ENCODE assay signal across 1 cellular context in the genomic region with DNA sequence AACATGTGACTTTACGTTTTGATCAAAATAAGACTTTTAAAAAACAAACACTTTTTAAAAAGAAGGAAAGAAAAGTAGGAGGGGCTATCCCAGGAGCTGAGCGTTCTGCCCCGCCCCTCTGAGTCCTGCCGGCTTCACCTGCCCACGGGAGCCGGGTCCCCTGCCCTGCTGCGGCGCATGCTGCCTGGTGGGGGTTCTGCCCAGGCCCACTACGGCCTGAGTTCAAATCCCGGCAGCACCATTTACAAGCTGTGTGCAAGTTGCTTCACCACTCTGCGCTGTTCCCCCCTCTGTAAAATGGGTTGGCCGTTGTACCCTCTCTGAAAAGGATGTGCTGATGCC.
TF ChIP-seq lines count a peak whose summit lies in the region.

No MANE protein-coding gene starts in this region.

TF ChIP-seq in HepG2, 621 proteins besides CTCF, POLR2A, EP300 and RAD21 (continued from another document and continues in another):
- TF ChIP-seq KDM1A (CRISPR knock-in tag; IDR thresholded peaks at IDR 0.05) (no peak; the same call in 1 of the 2 replicates), SMYD3 (CRISPR knock-in tag; IDR thresholded peaks at IDR 0.05) (no peak), KDM4B (CRISPR knock-in tag; IDR thresholded peaks at IDR 0.05) (no peak), ZSCAN12 (CRISPR knock-in tag; IDR thresholded peaks at IDR 0.05) (0 out of 2 replicates have a peak, but pooled peaks have one; percentile 26), ZFY (CRISPR knock-in tag; IDR thresholded peaks at IDR 0.05) (peak; percentile 3; the same call in 1 of the 2 replicates), ATF7 (IDR thresholded peaks at IDR 0.05) (no peak), ATF7 (CRISPR knock-in tag; IDR thresholded peaks at IDR 0.05) (no peak), ZNF101 (CRISPR knock-in tag; IDR thresholded peaks at IDR 0.05; ENCODE audit: borderline replicate concordance, low read depth) (no peak), ZNF546 (CRISPR knock-in tag; conservative IDR thresholded peaks at IDR 0.05) (no peak), ZNF10 (CRISPR knock-in tag; IDR thresholded peaks at IDR 0.05; ENCODE audit: borderline replicate concordance, low read depth) (no peak), ZNF180 (CRISPR knock-in tag; IDR thresholded peaks at IDR 0.05; ENCODE audit: borderline replicate concordance, low read depth) (no peak), FOXP1 (IDR thresholded peaks at IDR 0.05) (no peak), FOXP1 (CRISPR knock-in tag; IDR thresholded peaks at IDR 0.05) (no peak), KDM2A (CRISPR knock-in tag; IDR thresholded peaks at IDR 0.05; ENCODE audit: borderline replicate concordance, low read depth) (no peak), ZFP36 (IDR thresholded peaks at IDR 0.05; ENCODE audit: borderline replicate concordance, low read depth, low read length, partially characterized antibody) (no peak), ZNF772 (CRISPR knock-in tag; IDR thresholded peaks at IDR 0.05) (no peak), GATAD1 (CRISPR knock-in tag; IDR thresholded peaks at IDR 0.05) (no peak), ZNF207 (IDR thresholded peaks at IDR 0.05; ENCODE audit: borderline replicate concordance) (no peak), ZNF549 (CRISPR knock-in tag; IDR thresholded peaks at IDR 0.05) (0 out of 2 replicates have a peak, but pooled peaks have one; percentile 31), HNRNPH1 (optimal IDR thresholded peaks at IDR 0.05; ENCODE audit: low read depth, low read length) (no peak), SOX5 (CRISPR knock-in tag; IDR thresholded peaks at IDR 0.05; ENCODE audit: borderline replicate concordance) (no peak), CEBPG (CRISPR knock-in tag; IDR thresholded peaks at IDR 0.05) (no peak), MAFF (IDR thresholded peaks at IDR 0.05; ENCODE audit: low read depth, low read length) (no peak), U2AF2 (IDR thresholded peaks at IDR 0.05; ENCODE audit: low read depth, low read length) (no peak), ZNF264 (CRISPR knock-in tag; IDR thresholded peaks at IDR 0.05) (peak; percentile 37; the same call in 1 of the 2 replicates), SPEN (CRISPR knock-in tag; IDR thresholded peaks at IDR 0.05; ENCODE audit: low read depth) (peak; percentile 3; the same call in 1 of the 2 replicates), ZBTB42 (CRISPR knock-in tag; IDR thresholded peaks at IDR 0.05) (no peak), TBX3 (IDR thresholded peaks at IDR 0.05; ENCODE audit: borderline replicate concordance) (no peak), MED13 (CRISPR knock-in tag; IDR thresholded peaks at IDR 0.05) (peak; percentile 27; the same call in 1 of the 2 replicates), ZFP37 (CRISPR knock-in tag; IDR thresholded peaks at IDR 0.05; ENCODE audit: borderline replicate concordance) (peak; percentile 29; the same call in 1 of the 2 replicates), ZNF256 (CRISPR knock-in tag; conservative IDR thresholded peaks at IDR 0.05) (0 out of 2 replicates have a peak, but pooled peaks have one; percentile 27), SAP130 (CRISPR knock-in tag; IDR thresholded peaks at IDR 0.05; ENCODE audit: low read depth) (peak; percentile 30; the same call in 1 of the 2 replicates), ZNF33A (CRISPR knock-in tag; IDR thresholded peaks at IDR 0.05; ENCODE audit: borderline replicate concordance) (0 out of 2 replicates have a peak, but pooled peaks have one; percentile 26), HOXD1 (CRISPR knock-in tag; IDR thresholded peaks at IDR 0.05) (peak; percentile 50; the same call in 1 of the 2 replicates), KDM5B (CRISPR knock-in tag; IDR thresholded peaks at IDR 0.05; ENCODE audit: borderline replicate concordance) (no peak), HOXA3 (CRISPR knock-in tag; IDR thresholded peaks at IDR 0.05) (peak; percentile 5; the same call in 1 of the 2 replicates), ZNF709 (CRISPR knock-in tag; IDR thresholded peaks at IDR 0.05) (peak; percentile 57; the same call in 1 of the 2 replicates), BRD4 (CRISPR knock-in tag; IDR thresholded peaks at IDR 0.05) (no peak; the same call in 1 of the 2 replicates), HOXA5 (CRISPR knock-in tag; IDR thresholded peaks at IDR 0.05) (0 out of 2 replicates have a peak, but pooled peaks have one; percentile 13), ZNF124 (CRISPR knock-in tag; IDR thresholded peaks at IDR 0.05) (no peak), MBNL3 (CRISPR knock-in tag; conservative IDR thresholded peaks at IDR 0.05) (no peak), ZNF557 (CRISPR knock-in tag; IDR thresholded peaks at IDR 0.05) (0 out of 2 replicates have a peak, but pooled peaks have one; percentile 25), ZNF432 (CRISPR knock-in tag; IDR thresholded peaks at IDR 0.05; ENCODE audit: borderline replicate concordance) (no peak), ZFP36L2 (CRISPR knock-in tag; IDR thresholded peaks at IDR 0.05) (0 out of 2 replicates have a peak, but pooled peaks have one; percentile 9), HDAC2 (CRISPR knock-in tag; IDR thresholded peaks at IDR 0.05) (peak; percentile 13; the same call in 1 of the 2 replicates), ZNF205 (CRISPR knock-in tag; IDR thresholded peaks at IDR 0.05) (no peak), ZNF891 (CRISPR knock-in tag; IDR thresholded peaks at IDR 0.05) (no peak), MAF1 (CRISPR knock-in tag; IDR thresholded peaks at IDR 0.05; ENCODE audit: borderline replicate concordance) (0 out of 2 replicates have a peak, but pooled peaks have one; percentile 23), RARG (CRISPR knock-in tag; IDR thresholded peaks at IDR 0.05; ENCODE audit: low read depth) (0 out of 2 replicates have a peak, but pooled peaks have one; percentile 46), ZNF644 (CRISPR knock-in tag; IDR thresholded peaks at IDR 0.05; ENCODE audit: low read depth) (no peak), ZSCAN20 (CRISPR knock-in tag; IDR thresholded peaks at IDR 0.05; ENCODE audit: borderline replicate concordance) (no peak), PRPF4 (IDR thresholded peaks at IDR 0.05; ENCODE audit: low read depth, low read length, poor library complexity, severe bottlenecking) (no peak)
- TF ChIP-seq, protein P1, sequence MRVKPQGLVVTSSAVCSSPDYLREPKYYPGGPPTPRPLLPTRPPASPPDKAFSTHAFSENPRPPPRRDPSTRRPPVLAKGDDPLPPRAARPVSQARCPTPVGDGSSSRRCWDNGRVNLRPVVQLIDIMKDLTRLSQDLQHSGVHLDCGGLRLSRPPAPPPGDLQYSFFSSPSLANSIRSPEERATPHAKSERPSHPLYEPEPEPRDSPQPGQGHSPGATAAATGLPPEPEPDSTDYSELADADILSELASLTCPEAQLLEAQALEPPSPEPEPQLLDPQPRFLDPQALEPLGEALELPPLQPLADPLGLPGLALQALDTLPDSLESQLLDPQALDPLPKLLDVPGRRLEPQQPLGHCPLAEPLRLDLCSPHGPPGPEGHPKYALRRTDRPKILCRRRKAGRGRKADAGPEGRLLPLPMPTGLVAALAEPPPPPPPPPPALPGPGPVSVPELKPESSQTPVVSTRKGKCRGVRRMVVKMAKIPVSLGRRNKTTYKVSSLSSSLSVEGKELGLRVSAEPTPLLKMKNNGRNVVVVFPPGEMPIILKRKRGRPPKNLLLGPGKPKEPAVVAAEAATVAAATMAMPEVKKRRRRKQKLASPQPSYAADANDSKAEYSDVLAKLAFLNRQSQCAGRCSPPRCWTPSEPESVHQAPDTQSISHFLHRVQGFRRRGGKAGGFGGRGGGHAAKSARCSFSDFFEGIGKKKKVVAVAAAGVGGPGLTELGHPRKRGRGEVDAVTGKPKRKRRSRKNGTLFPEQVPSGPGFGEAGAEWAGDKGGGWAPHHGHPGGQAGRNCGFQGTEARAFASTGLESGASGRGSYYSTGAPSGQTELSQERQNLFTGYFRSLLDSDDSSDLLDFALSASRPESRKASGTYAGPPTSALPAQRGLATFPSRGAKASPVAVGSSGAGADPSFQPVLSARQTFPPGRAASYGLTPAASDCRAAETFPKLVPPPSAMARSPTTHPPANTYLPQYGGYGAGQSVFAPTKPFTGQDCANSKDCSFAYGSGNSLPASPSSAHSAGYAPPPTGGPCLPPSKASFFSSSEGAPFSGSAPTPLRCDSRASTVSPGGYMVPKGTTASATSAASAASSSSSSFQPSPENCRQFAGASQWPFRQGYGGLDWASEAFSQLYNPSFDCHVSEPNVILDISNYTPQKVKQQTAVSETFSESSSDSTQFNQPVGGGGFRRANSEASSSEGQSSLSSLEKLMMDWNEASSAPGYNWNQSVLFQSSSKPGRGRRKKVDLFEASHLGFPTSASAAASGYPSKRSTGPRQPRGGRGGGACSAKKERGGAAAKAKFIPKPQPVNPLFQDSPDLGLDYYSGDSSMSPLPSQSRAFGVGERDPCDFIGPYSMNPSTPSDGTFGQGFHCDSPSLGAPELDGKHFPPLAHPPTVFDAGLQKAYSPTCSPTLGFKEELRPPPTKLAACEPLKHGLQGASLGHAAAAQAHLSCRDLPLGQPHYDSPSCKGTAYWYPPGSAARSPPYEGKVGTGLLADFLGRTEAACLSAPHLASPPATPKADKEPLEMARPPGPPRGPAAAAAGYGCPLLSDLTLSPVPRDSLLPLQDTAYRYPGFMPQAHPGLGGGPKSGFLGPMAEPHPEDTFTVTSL (CRISPR knock-in tag; IDR thresholded peaks at IDR 0.05; ENCODE audit: borderline replicate concordance), result 0 out of 2 replicates have a peak, but pooled peaks have one; percentile 55
- TF ChIP-seq, protein P2, sequence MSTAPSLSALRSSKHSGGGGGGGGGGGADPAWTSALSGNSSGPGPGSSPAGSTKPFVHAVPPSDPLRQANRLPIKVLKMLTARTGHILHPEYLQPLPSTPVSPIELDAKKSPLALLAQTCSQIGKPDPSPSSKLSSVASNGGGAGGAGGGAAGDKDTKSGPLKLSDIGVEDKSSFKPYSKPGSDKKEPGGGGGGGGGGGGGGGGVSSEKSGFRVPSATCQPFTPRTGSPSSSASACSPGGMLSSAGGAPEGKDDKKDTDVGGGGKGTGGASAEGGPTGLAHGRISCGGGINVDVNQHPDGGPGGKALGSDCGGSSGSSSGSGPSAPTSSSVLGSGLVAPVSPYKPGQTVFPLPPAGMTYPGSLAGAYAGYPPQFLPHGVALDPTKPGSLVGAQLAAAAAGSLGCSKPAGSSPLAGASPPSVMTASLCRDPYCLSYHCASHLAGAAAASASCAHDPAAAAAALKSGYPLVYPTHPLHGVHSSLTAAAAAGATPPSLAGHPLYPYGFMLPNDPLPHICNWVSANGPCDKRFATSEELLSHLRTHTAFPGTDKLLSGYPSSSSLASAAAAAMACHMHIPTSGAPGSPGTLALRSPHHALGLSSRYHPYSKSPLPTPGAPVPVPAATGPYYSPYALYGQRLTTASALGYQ (CRISPR knock-in tag; IDR thresholded peaks at IDR 0.05), result 0 out of 2 replicates have a peak, but pooled peaks have one; percentile 12
- TF ChIP-seq, protein P3, sequence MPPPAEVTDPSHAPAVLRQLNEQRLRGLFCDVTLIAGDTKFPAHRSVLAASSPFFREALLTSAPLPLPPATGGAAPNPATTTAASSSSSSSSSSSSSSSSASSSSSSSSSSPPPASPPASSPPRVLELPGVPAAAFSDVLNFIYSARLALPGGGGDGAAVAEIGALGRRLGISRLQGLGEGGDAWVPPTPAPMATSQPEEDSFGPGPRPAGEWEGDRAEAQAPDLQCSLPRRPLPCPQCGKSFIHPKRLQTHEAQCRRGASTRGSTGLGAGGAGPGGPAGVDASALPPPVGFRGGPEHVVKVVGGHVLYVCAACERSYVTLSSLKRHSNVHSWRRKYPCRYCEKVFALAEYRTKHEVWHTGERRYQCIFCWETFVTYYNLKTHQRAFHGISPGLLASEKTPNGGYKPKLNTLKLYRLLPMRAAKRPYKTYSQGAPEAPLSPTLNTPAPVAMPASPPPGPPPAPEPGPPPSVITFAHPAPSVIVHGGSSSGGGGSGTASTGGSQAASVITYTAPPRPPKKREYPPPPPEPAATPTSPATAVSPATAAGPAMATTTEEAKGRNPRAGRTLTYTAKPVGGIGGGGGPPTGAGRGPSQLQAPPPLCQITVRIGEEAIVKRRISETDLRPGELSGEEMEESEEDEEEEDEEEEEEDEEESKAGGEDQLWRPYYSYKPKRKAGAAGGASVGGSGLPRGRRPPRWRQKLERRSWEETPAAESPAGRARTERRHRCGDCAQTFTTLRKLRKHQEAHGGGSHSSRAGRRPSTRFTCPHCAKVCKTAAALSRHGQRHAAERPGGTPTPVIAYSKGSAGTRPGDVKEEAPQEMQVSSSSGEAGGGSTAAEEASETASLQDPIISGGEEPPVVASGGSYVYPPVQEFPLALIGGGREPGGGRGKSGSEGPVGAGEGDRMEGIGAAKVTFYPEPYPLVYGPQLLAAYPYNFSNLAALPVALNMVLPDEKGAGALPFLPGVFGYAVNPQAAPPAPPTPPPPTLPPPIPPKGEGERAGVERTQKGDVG (CRISPR knock-in tag; IDR thresholded peaks at IDR 0.05; ENCODE audit: borderline replicate concordance), result no peak
- TF ChIP-seq, protein P4, sequence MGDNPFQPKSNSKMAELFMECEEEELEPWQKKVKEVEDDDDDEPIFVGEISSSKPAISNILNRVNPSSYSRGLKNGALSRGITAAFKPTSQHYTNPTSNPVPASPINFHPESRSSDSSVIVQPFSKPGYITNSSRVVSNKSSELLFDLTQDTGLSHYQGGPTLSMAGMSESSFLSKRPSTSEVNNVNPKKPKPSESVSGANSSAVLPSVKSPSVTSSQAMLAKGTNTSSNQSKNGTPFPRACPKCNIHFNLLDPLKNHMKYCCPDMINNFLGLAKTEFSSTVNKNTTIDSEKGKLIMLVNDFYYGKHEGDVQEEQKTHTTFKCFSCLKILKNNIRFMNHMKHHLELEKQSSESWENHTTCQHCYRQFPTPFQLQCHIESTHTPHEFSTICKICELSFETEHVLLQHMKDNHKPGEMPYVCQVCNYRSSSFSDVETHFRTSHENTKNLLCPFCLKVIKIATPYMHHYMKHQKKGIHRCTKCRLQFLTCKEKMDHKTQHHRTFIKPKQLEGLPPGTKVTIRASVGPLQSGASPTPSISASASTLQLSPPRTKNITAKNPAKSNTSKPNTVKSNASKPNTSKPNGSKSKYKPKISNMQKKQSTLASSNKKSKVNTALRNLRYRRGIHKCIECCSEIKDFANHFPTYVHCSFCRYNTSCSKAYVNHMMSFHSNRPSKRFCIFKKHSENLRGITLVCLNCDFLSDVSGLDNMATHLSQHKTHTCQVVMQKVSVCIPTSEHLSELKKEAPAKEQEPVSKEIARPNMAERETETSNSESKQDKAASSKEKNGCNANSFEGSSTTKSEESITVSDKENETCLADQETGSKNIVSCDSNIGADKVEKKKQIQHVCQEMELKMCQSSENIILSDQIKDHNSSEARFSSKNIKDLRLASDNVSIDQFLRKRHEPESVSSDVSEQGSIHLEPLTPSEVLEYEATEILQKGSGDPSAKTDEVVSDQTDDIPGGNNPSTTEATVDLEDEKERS (CRISPR knock-in tag; IDR thresholded peaks at IDR 0.05), result no peak
- TF ChIP-seq, protein P5, sequence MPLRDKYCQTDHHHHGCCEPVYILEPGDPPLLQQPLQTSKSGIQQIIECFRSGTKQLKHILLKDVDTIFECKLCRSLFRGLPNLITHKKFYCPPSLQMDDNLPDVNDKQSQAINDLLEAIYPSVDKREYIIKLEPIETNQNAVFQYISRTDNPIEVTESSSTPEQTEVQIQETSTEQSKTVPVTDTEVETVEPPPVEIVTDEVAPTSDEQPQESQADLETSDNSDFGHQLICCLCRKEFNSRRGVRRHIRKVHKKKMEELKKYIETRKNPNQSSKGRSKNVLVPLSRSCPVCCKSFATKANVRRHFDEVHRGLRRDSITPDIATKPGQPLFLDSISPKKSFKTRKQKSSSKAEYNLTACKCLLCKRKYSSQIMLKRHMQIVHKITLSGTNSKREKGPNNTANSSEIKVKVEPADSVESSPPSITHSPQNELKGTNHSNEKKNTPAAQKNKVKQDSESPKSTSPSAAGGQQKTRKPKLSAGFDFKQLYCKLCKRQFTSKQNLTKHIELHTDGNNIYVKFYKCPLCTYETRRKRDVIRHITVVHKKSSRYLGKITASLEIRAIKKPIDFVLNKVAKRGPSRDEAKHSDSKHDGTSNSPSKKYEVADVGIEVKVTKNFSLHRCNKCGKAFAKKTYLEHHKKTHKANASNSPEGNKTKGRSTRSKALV (CRISPR knock-in tag; IDR thresholded peaks at IDR 0.05), result peak; percentile 70; the same call in 1 of the 2 replicates
